In genomic region chr10:112471878-112472487, GRCh38 we compare ENCODE assay signal across 8 cellular contexts. TPM values are rescaled to one million over a fixed set of nuclear protein-coding genes. Genes with fewer than 3 reads are reported as not detected.
DNase-seq lines count a peak whose midpoint lies in the region; ATAC-seq and TF ChIP-seq lines count a peak whose summit lies in the region.

No MANE protein-coding gene starts in this region.

- no peaks in the 10 kb centered on the region for H3K27me3 ChIP-seq in CD4-positive, alpha-beta T cell (ENCODE audit: control insufficient read depth, insufficient read depth, low read length)
- no peaks in the 10 kb centered on the region for H3K27me3 ChIP-seq in NT2/D1 (ENCODE audit: insufficient read depth, insufficient read length)
- no peaks in the 10 kb centered on the region for H3K27me3 ChIP-seq in liver (ENCODE audit: control insufficient read depth in 4 of 4, insufficient read depth in 4 of 4, low read length in 3 of 4)
- H3K27me3 ChIP-seq in effector memory CD4-positive, alpha-beta T cell (replicated peaks; ENCODE audit: control insufficient read depth, insufficient read depth, low read length, poor library complexity, severe bottlenecking) = no peaks in the 10 kb centered on the region

- H3K9me3 Mint-ChIP-seq in CD4-positive, alpha-beta T cell = no peaks in the 10 kb centered on the region
- no peaks in the 10 kb centered on the region for H3K9me3 Mint-ChIP-seq in chondrocyte (ENCODE audit: low read depth)

- CTCF ChIA-PET in CD4-positive, alpha-beta T cell (lab: Charles Lee) = interaction anchor here (0.6 to 2.3 kb wide), 14 partner anchors 9 to 355 kb away, joined by 3 to 11 read pairs (median 4); partner anchors contain the start of genes VTI1A and ZDHHC6

- H3K27ac Mint-ChIP-seq in CD4-positive, alpha-beta T cell = no peak overlapping the region
- H3K27ac Mint-ChIP-seq in chondrocyte (ENCODE audit: unreplicated experiment) = no peak overlapping the region

- H3K4me1 ChIP-seq in NT2/D1 (ENCODE audit: insufficient read depth, insufficient read length) = no peaks in the 10 kb centered on the region
- H3K4me1 ChIP-seq in liver (ENCODE audit: control insufficient read depth in 4 of 4, insufficient read depth in 4 of 4, low read length in 3 of 4) = peaks cover 0 to 18% (median 11%) of the 10 kb centered on the region in 4 donors
- no peaks in the 10 kb centered on the region for H3K4me1 ChIP-seq in effector memory CD4-positive, alpha-beta T cell (ENCODE audit: control insufficient read depth, insufficient read depth, low read length, poor library complexity, severe bottlenecking)

- H3K9ac ChIP-seq in NT2/D1 (ENCODE audit: insufficient read length, low read depth) (no peak overlapping the region), liver (ENCODE audit: low read depth in 1 of 2, low read length in 2 of 2) (peak overlapping the region in 1 of 2 donors; percentile 34)

- 7% methylated on average over 4 of the region's 4 CpGs for WGBS in liver

- H3K4me3 Mint-ChIP-seq in CD4-positive, alpha-beta T cell = no peak overlapping the region
- no peak overlapping the region for H3K4me3 Mint-ChIP-seq in chondrocyte (ENCODE audit: unreplicated experiment)

- H3K36me3 Mint-ChIP-seq in CD4-positive, alpha-beta T cell (ENCODE audit: low read depth) = peaks cover 12% of the 10 kb centered on the region
- no peaks in the 10 kb centered on the region for H3K36me3 Mint-ChIP-seq in chondrocyte (ENCODE audit: low read depth)

- H3K4me1 Mint-ChIP-seq in CD4-positive, alpha-beta T cell (ENCODE audit: low read depth) = peaks cover 13% of the 10 kb centered on the region
- peaks cover 8% of the 10 kb centered on the region for H3K4me1 Mint-ChIP-seq in chondrocyte (ENCODE audit: low read depth)

- H3K36me3 ChIP-seq in NT2/D1 (ENCODE audit: insufficient read depth, insufficient read length, low read length) (no peaks in the 10 kb centered on the region), liver (ENCODE audit: control insufficient read depth in 4 of 4, insufficient read depth in 3 of 4, low read depth in 1 of 4, low read length in 3 of 4) (peaks cover 0 to 7% (median 1%) of the 10 kb centered on the region in 4 donors)
- no peaks in the 10 kb centered on the region for H3K36me3 ChIP-seq in effector memory CD4-positive, alpha-beta T cell (ENCODE audit: control insufficient read depth, insufficient read depth, low read length)

- H3K4me3 ChIP-seq in NT2/D1 (ENCODE audit: insufficient read length, low read depth) (no peak overlapping the region), liver (ENCODE audit: low read depth in 1 of 3, low read length in 3 of 3) (no peak overlapping the region)
- no peak overlapping the region for H3K4me3 ChIP-seq in effector memory CD4-positive, alpha-beta T cell (ENCODE audit: insufficient read depth, low read depth, low read length, poor library complexity, severe bottlenecking)

- POLR2A ChIA-PET in CD4-positive, alpha-beta T cell (lab: Charles Lee) = interaction anchor here (0.7 kb wide), 1 partner anchor 98 kb away, joined by 3 read pairs; the partner anchor contains the start of gene ACSL5

- no peak overlapping the region for H3K27ac ChIP-seq in CD4-positive, alpha-beta T cell (ENCODE audit: low read depth, low read length)
- H3K27ac ChIP-seq in liver (ENCODE audit: low read depth in 1 of 2, low read length in 2 of 2) = no peak overlapping the region
- H3K27ac ChIP-seq in effector memory CD4-positive, alpha-beta T cell (ENCODE audit: insufficient read depth, low read length, poor library complexity, severe bottlenecking) = no peak overlapping the region

- intact Hi-C loops in CD4-positive, alpha-beta T cell (cut with DNase I, micrococcal nuclease) = loop anchor here in 1 of 2 experiments (10.0 kb wide), 1 partner anchor 157 kb away; no protein-coding TSS in a partner anchor

- DNase-seq in CD4-positive, alpha-beta T cell = no peak
- DNase-seq in NT2/D1 (ENCODE audit: low read depth, low spot score) (peak; percentile 6), chondrocyte (ENCODE audit: low spot score) (no peak)
- DNase-seq in effector memory CD4-positive, alpha-beta T cell = no peak

- no peaks in the 10 kb centered on the region for H3K9me3 ChIP-seq in CD4-positive, alpha-beta T cell (ENCODE audit: control insufficient read depth, low read length)
- H3K9me3 ChIP-seq in NT2/D1 (ENCODE audit: insufficient read depth, low read length) = no peaks in the 10 kb centered on the region
- no peaks in the 10 kb centered on the region for H3K9me3 ChIP-seq in liver (ENCODE audit: control insufficient read depth in 4 of 4, low read length in 3 of 4)
- no peaks in the 10 kb centered on the region for H3K9me3 ChIP-seq in effector memory CD4-positive, alpha-beta T cell (ENCODE audit: control insufficient read depth, low read length)

- no peaks in the 10 kb centered on the region for H3K27me3 Mint-ChIP-seq in CD4-positive, alpha-beta T cell
- no peaks in the 10 kb centered on the region for H3K27me3 Mint-ChIP-seq in chondrocyte (ENCODE audit: low read depth)

- TF ChIP-seq CTCF in CD4-positive, alpha-beta T cell (IDR thresholded peaks at IDR 0.05) = peak; percentile 78
- peak; percentile 92 for TF ChIP-seq CTCF in chondrocyte (IDR thresholded peaks at IDR 0.05)
- TF ChIP-seq CTCF in liver (IDR thresholded peaks at IDR 0.05; ENCODE audit: low read depth, low read length, missing input control) = peak; percentile 60

- peak; percentile 73 for ATAC-seq in CD4-positive, alpha-beta T cell (ENCODE audit: poor library complexity)
- ATAC-seq in GM18868 (IDR thresholded peaks at IDR 0.05; ENCODE audit: unreplicated experiment) = peak; percentile 88
- peak; percentile 72 for ATAC-seq in HG03280 (IDR thresholded peaks at IDR 0.05; ENCODE audit: unreplicated experiment)
- no peak for ATAC-seq in HG03045 (IDR thresholded peaks at IDR 0.05; ENCODE audit: unreplicated experiment)

- peak; percentile 93 to 94 for TF ChIP-seq RAD21 in liver (IDR thresholded peaks at IDR 0.05)

TF ChIP-seq in liver, 16 proteins besides CTCF, POLR2A, EP300 and RAD21:
- TF ChIP-seq NR2F2 (IDR thresholded peaks at IDR 0.05) (peak; percentile 27), SP1 (IDR thresholded peaks at IDR 0.05) (no peak), HNF4A (conservative IDR thresholded peaks at IDR 0.05) (peak; percentile 36 to 39), RXRA (IDR thresholded peaks at IDR 0.05) (peak in 1 of 2 donors; percentile 26)

RNA-seq across cellular contexts. Expression of gene VTI1A, which starts 25.0 kb away (rescaled TPM):
- 10 to 100 TPM; 54.5 to 56.5 TPM for total RNA-seq in CD4-positive, alpha-beta T cell
- total RNA-seq in chondrocyte = 22.7 to 31.1 TPM (median 23.0 TPM) in 3 replicates
- 10 to 100 TPM; 13.4 to 26.9 TPM for total RNA-seq in liver
- polyA plus RNA-seq in liver = 10 to 100 TPM in 1 of 2 donors, 1 to 10 TPM in 1; 5.5 to 12.7 TPM

RNA-seq across cellular contexts. Expression of gene ZDHHC6, which starts 25.3 kb away (rescaled TPM):
- 10 to 100 TPM; 34.3 to 39.9 TPM for total RNA-seq in CD4-positive, alpha-beta T cell
- total RNA-seq in chondrocyte = 23.4 to 30.9 TPM (median 25.5 TPM) in 3 replicates
- 10 to 100 TPM; 14.1 to 19.4 TPM for total RNA-seq in liver
- 10 to 100 TPM; 13.2 to 18.3 TPM for polyA plus RNA-seq in liver
